In the genomic region with DNA sequence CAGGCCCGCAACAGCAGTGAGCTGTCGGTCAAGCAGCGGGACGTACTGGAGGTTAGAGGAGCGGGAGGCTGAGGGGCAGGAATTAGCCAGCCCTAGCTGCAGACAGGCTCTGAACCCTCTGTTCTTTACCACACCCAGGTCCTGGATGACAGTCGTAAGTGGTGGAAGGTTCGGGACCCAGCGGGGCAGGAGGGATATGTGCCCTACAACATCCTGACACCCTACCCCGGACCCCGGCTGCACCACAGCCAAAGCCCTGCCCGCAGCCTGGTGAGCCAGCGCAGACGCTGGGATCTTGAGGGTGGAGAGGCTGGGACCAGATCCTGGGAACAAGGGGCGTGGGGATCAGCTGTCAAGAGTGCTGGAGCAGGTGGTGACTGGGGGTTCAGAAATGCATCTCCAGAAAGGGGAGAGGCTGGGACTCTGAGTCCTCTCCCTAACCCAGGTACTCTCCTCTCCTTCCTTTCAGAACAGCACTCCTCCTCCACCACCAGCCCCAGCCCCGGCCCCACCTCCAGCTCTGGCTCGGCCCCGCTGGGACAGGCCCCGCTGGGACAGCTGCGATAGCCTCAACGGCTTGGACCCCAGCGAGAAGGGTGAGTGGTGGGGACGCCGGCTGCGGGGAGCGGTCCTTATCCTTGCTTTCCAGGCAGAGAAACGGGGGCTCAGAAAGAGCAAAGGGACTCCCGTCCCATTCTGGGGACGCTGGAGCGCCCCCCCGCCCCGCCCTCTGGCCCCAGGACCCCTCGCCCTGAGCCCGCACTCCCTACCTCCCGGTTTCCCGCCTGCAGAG, we compare ENCODE assay signal across 9 cellular contexts. TPM values are rescaled to one million over a fixed set of nuclear protein-coding genes. Genes with fewer than 3 reads are reported as not detected.
DNase-seq lines count a peak whose midpoint lies in the region; ATAC-seq and TF ChIP-seq lines count a peak whose summit lies in the region.
"Had no signal": no experiment of that assay in that cellular context is flagged by ENCODE, and none has a peak within 500 bp of the region (broad histone marks: within the 10 kb centered on the region; RNA-seq: fewer than 3 reads in every experiment).

No MANE protein-coding gene starts in this region.

- no peak overlapping the region for H2BK20ac ChIP-seq in IMR-90 (ENCODE audit: low read depth, low read length)

- no peak overlapping the region for H3K4ac ChIP-seq in IMR-90 (ENCODE audit: low read depth, low read length)

- H4K91ac ChIP-seq in IMR-90 (ENCODE audit: insufficient read depth, low read depth, low read length): no peak overlapping the region

- peaks cover 20% of the 10 kb centered on the region for H3K9me3 ChIP-seq in AG04450 (ENCODE audit: control insufficient read depth, insufficient read depth, low read length)
- peaks cover 7% of the 10 kb centered on the region; the same call in 1 of the 2 replicates for H3K9me3 ChIP-seq in IMR-90 (ENCODE audit: control insufficient read depth, insufficient read depth, low read length)
- no peaks in the 10 kb centered on the region for H3K9me3 ChIP-seq in osteoblast (ENCODE audit: low read depth, low read length)

- peak overlapping the region; percentile 24 for H2AK9ac ChIP-seq in IMR-90 (replicated peaks; ENCODE audit: low read depth, low read length, poor library complexity)

- H3K4me1 ChIP-seq in IMR-90 (ENCODE audit: control insufficient read depth, insufficient read depth, low read length) (peaks cover 12% of the 10 kb centered on the region; the same call in 1 of the 2 replicates), osteoblast (ENCODE audit: insufficient read depth, low read length) (peaks cover 12% of the 10 kb centered on the region)

- H3K79me2 ChIP-seq in osteoblast (ENCODE audit: insufficient read depth, low read length): no peaks in the 10 kb centered on the region

- no peak overlapping the region for H3K18ac ChIP-seq in IMR-90 (ENCODE audit: low read depth, low read length)

- TF ChIP-seq POLR2A in IMR-90 (IDR thresholded peaks at IDR 0.05; ENCODE audit: low read depth, low read length): no peak

- TF ChIP-seq RAD21 in IMR-90 (IDR thresholded peaks at IDR 0.05; ENCODE audit: low read length): no peak

- H2BK5ac ChIP-seq in IMR-90 (ENCODE audit: low read depth, low read length, poor library complexity, severe bottlenecking): no peak overlapping the region

- H3K4me2 ChIP-seq in IMR-90 (ENCODE audit: low read depth, low read length) (no peak overlapping the region; the same call in 1 of the 2 replicates), osteoblast (ENCODE audit: insufficient read depth, low read length) (peak overlapping the region; percentile 91)

- dilution Hi-C loops in IMR-90 (cut with HindIII; ENCODE audit: low sequenced_read_pairs, unreplicated experiment): no loop called here

- H3K9ac ChIP-seq in IMR-90 (ENCODE audit: low read depth, low read length): no peak overlapping the region

- no peak for TF ChIP-seq CTCF in AG04450 (IDR thresholded peaks at IDR 0.05; ENCODE audit: low read depth, low read length)
- TF ChIP-seq CTCF in IMR-90 (conservative IDR thresholded peaks at IDR 0.05; ENCODE audit: low read depth, low read length): no peak
- TF ChIP-seq CTCF in fibroblast of the aortic adventitia (IDR thresholded peaks at IDR 0.05; ENCODE audit: insufficient read depth, low read length): no peak
- no peak for TF ChIP-seq CTCF in osteoblast (IDR thresholded peaks at IDR 0.05; ENCODE audit: extremely low read depth, low read depth, low read length)

- 3% methylated on average over 8 of the region's 35 CpGs; no CpG with 5 or more reads in 1 of the 2 experiments for WGBS in IMR-90 (ENCODE audit: extremely low coverage in 2 of 2, insufficient read length in 1 of 2), 2 experiments

- no peak overlapping the region for H4K8ac ChIP-seq in IMR-90 (ENCODE audit: low read depth in 2 of 2, low read length in 2 of 2)

- H2BK120ac ChIP-seq in IMR-90 (ENCODE audit: low read depth, low read length): no peak overlapping the region

- H2BK15ac ChIP-seq in IMR-90 (ENCODE audit: low read depth, low read length): no peak overlapping the region

- H2AFZ ChIP-seq in IMR-90 (replicated peaks; ENCODE audit: low read length, poor library complexity) (peak overlapping the region; percentile 94), osteoblast (ENCODE audit: low read length) (no peak overlapping the region)

- DNase-seq in AG04450 (ENCODE audit: low read depth, low spot score) (no peak), IMR-90 (no peak), fibroblast of the aortic adventitia (ENCODE audit: low read depth) (no peak), osteoblast (ENCODE audit: insufficient read length, low spot score, missing footprints) (peak; percentile 90), SIG-M5 (lab: John Stamatoyannopoulos, UW) (no peak), left lobe of liver (ENCODE audit: low spot score) (no peak), SKM-1 treated with dmso at 0.1 percent for 144 hours (lab: John Stamatoyannopoulos, UW; ENCODE audit: unreplicated experiment) (no peak)

- H4K20me1 ChIP-seq in IMR-90 (ENCODE audit: insufficient read depth, low read length) (peaks cover 38% of the 10 kb centered on the region), osteoblast (ENCODE audit: insufficient read depth, low read length) (peaks cover 27% of the 10 kb centered on the region)

- peak overlapping the region; percentile 68 for H3K4me3 ChIP-seq in AG04450 (ENCODE audit: low read depth, low read length)
- peak overlapping the region; percentile 49 for H3K4me3 ChIP-seq in IMR-90 (ENCODE audit: insufficient read depth, low read depth, low read length)
- peak overlapping the region; percentile 63 for H3K4me3 ChIP-seq in fibroblast of the aortic adventitia (ENCODE audit: low read depth, low read length)
- H3K4me3 ChIP-seq in osteoblast (ENCODE audit: insufficient read depth, low read length): peak overlapping the region; percentile 75

- POLR2A ChIA-PET in AG04450 (lab: Yijun Ruan, JAX): interaction anchor here (0.6 to 1.0 kb wide), 2 partner anchors 32 to 1220 kb away, joined by 3 to 4 read pairs; a partner anchor contains a TSS
- POLR2A ChIA-PET in IMR-90 (lab: Charles Lee; ENCODE audit: unreplicated experiment): no interaction called here

- H3K27ac ChIP-seq in AG04450 (ENCODE audit: low read depth, low read length) (no peak overlapping the region), IMR-90 (ENCODE audit: insufficient read depth, low read length) (no peak overlapping the region), osteoblast (ENCODE audit: low read depth, low read length) (no peak overlapping the region)
- H3K27ac ChIP-seq: HL-60 had no signal

- H3K56ac ChIP-seq in IMR-90 (ENCODE audit: extremely low read depth, insufficient read depth, low read length): no peak overlapping the region

- peaks cover 0 to 12% of the 10 kb centered on the region in 2 experiments; a peak in 2 of 4 replicates for H3K79me1 ChIP-seq in IMR-90 (ENCODE audit: low read depth in 1 of 2, low read length in 2 of 2)

- H3K9me1 ChIP-seq in IMR-90 (ENCODE audit: insufficient read depth, low read length): no peaks in the 10 kb centered on the region; the same call in 1 of the 2 replicates

- intact Hi-C loops in IMR-90 (cut with micrococcal nuclease): loop anchor here (10.0 kb wide), 1 partner anchor 621 kb away; a partner anchor contains a TSS

- in situ Hi-C loops in IMR-90 (cut with MboI; ENCODE audit: low sequenced_read_pairs): no loop called here

- H4K5ac ChIP-seq in IMR-90 (ENCODE audit: low read depth, low read length): no peak overlapping the region

- H3K23ac ChIP-seq in IMR-90 (ENCODE audit: low read depth, low read length): 0 out of 2 replicates have a peak overlapping the region, but pooled peaks have one; percentile 4

- H3K27me3 ChIP-seq in AG04450 (ENCODE audit: control insufficient read depth, insufficient read depth, low read length): peaks cover 50% of the 10 kb centered on the region
- peaks cover 43% of the 10 kb centered on the region for H3K27me3 ChIP-seq in IMR-90 (ENCODE audit: control insufficient read depth, insufficient read depth, low read length)
- peaks cover 59% of the 10 kb centered on the region for H3K27me3 ChIP-seq in osteoblast (ENCODE audit: insufficient read depth, low read length)

- BruUV-seq in IMR-90 (replicated peaks; lab: Mats Ljungman, UMichigan): no TSS peak

- CTCF ChIA-PET in AG04450 (lab: Charles Lee) (no interaction called here), IMR-90 (lab: Yijun Ruan, JAX) (no interaction called here)

- H3K36me3 ChIP-seq in IMR-90 (ENCODE audit: control insufficient read depth, insufficient read depth, low read length) (peaks cover 9% of the 10 kb centered on the region; the same call in 1 of the 2 replicates), osteoblast (ENCODE audit: insufficient read depth, low read length) (no peaks in the 10 kb centered on the region)

- H2AK5ac ChIP-seq in IMR-90 (ENCODE audit: low read depth, low read length): no peak overlapping the region

- no peak for ATAC-seq in IMR-90 (ENCODE audit: low read depth)
- no peak for ATAC-seq in HG03469 (IDR thresholded peaks at IDR 0.05; ENCODE audit: unreplicated experiment)
- no peak for ATAC-seq in left lobe of liver

- H3K14ac ChIP-seq in IMR-90 (replicated peaks; ENCODE audit: low read depth, low read length): no peak overlapping the region

RNA-seq across cellular contexts. Expression of a gene that starts 10.4 kb away (rescaled TPM):
- polyA plus RNA-seq in AG04450 (2011; rRNA removed) (1.5 and 2.3 TPM in 2 replicates), IMR-90 (2012; rRNA removed) (2.9 and 3.1 TPM in 2 replicates)
- polyA minus RNA-seq in AG04450 (2011; rRNA and poly(A)+ RNA removed): 1.2 and 2.0 TPM in 2 replicates
- total RNA-seq in IMR-90 (2012; rRNA removed) (0.90 and 1.9 TPM in 2 replicates), fibroblast of the aortic adventitia (ENCODE audit: low replicate concordance) (0.63 and 1.5 TPM in 2 replicates), osteoblast (0.29 and 1.1 TPM in 2 replicates), left lobe of liver (0.53 TPM)
- polyA plus RNA-seq in IMR-90 (2012; cell fraction: cytosol; rRNA removed): 2.5 and 8.1 TPM in 2 replicates
- 6.8 and 7.4 TPM in 2 replicates for polyA plus RNA-seq in IMR-90 (2012; cell fraction: nucleus; rRNA removed; ENCODE audit: low replicate concordance)

RNA-seq across cellular contexts. Expression of a gene that starts 23.2 kb away (rescaled TPM):
- 3.1 and 4.5 TPM in 2 replicates for polyA plus RNA-seq in AG04450 (2011; rRNA removed)
- 4.0 and 7.5 TPM in 2 replicates for polyA minus RNA-seq in AG04450 (2011; rRNA and poly(A)+ RNA removed)
- 7.5 and 8.3 TPM in 2 replicates for total RNA-seq in IMR-90 (2012; rRNA removed)
- 6.9 and 7.8 TPM in 2 replicates for polyA plus RNA-seq in IMR-90 (2012; rRNA removed)
- polyA plus RNA-seq in IMR-90 (2012; cell fraction: cytosol; rRNA removed): 4.2 and 7.7 TPM in 2 replicates
- 14.8 and 17.0 TPM in 2 replicates for polyA plus RNA-seq in IMR-90 (2012; cell fraction: nucleus; rRNA removed; ENCODE audit: low replicate concordance)
- total RNA-seq in fibroblast of the aortic adventitia (ENCODE audit: low replicate concordance): 4.9 and 9.1 TPM in 2 replicates
- 9.7 and 12.7 TPM in 2 replicates for total RNA-seq in osteoblast
- total RNA-seq in left lobe of liver: 9.7 TPM

RNA-seq across cellular contexts. Expression of a gene that starts 31.3 kb away (rescaled TPM):
- polyA plus RNA-seq in AG04450 (2011; rRNA removed) (24.2 and 30.0 TPM in 2 replicates), IMR-90 (2012; rRNA removed) (81.4 and 104 TPM in 2 replicates)
- 20.9 and 28.2 TPM in 2 replicates for polyA minus RNA-seq in AG04450 (2011; rRNA and poly(A)+ RNA removed)
- total RNA-seq in IMR-90 (2012; rRNA removed) (21.1 and 21.5 TPM in 2 replicates), fibroblast of the aortic adventitia (ENCODE audit: low replicate concordance) (46.3 and 75.2 TPM in 2 replicates), osteoblast (49.2 and 55.0 TPM in 2 replicates), left lobe of liver (46.5 TPM)
- polyA plus RNA-seq in IMR-90 (2012; cell fraction: cytosol; rRNA removed): 43.7 and 62.1 TPM in 2 replicates
- polyA plus RNA-seq in IMR-90 (2012; cell fraction: nucleus; rRNA removed; ENCODE audit: low replicate concordance): 542 and 869 TPM in 2 replicates

RNA-seq across cellular contexts. Expression of a gene that starts 48.1 kb away (rescaled TPM):
- polyA plus RNA-seq in AG04450 (2011; rRNA removed): 0.11 TPM in 1 of 2 replicates, not detected in the other
- 0.14 TPM in 1 of 2 replicates, not detected in the other for polyA minus RNA-seq in AG04450 (2011; rRNA and poly(A)+ RNA removed)
- not detected in 2 replicates for total RNA-seq in IMR-90 (2012; rRNA removed)
- 0.03 TPM in 1 of 2 replicates, not detected in the other for polyA plus RNA-seq in IMR-90 (2012; rRNA removed)
- polyA plus RNA-seq in IMR-90 (2012; cell fraction: cytosol; rRNA removed): not detected in 2 replicates
- polyA plus RNA-seq in IMR-90 (2012; cell fraction: nucleus; rRNA removed; ENCODE audit: low replicate concordance): 0.05 and 0.07 TPM in 2 replicates
- not detected in 2 replicates for total RNA-seq in fibroblast of the aortic adventitia (ENCODE audit: low replicate concordance)
- total RNA-seq in osteoblast: not detected in 2 replicates
- total RNA-seq in left lobe of liver: not detected
